12 cellular contexts compared by ENCODE assay signal in genomic region chr9:131103535-131103934, GRCh38.
"Had no signal": no experiment of that assay in that cellular context is flagged by ENCODE, and none has a peak within 500 bp of the region (broad histone marks: within the 10 kb centered on the region; RNA-seq: fewer than 3 reads in every experiment).

No MANE protein-coding gene starts in this region.

- H3K36me3 ChIP-seq: adrenal gland, ascending aorta, brain microvascular endothelial cell, upper lobe of right lung had no signal

- H3K4me1 ChIP-seq: ascending aorta, upper lobe of right lung had no signal

- H3K27ac ChIP-seq: ascending aorta, upper lobe of right lung had no signal

- H3K4me3 ChIP-seq: adrenal gland, ascending aorta, upper lobe of right lung had no signal

- H3K27me3 ChIP-seq: adrenal gland, ascending aorta, upper lobe of right lung had no signal

- H3K9me3 ChIP-seq: adrenal gland, ascending aorta, upper lobe of right lung had no signal

- DNase-seq: activated gamma-delta T cell treated with Interleukin-2 at 50 U/mL for 16 hours; activated T-cell treated with anti-CD3 and anti-CD28 coated beads, Interleukin-2, amount 50 U/mL, for 1 hour; adrenal gland; brain microvascular endothelial cell; dermis blood vessel endothelial cell; effector memory CD4-positive, alpha-beta T cell; foreskin melanocyte; stimulated activated CD4-positive, alpha-beta T cell treated with anti-CD3 and anti-CD28 coated beads, Interleukin-4, amount 100 ng/mL, for 1 hour; stimulated activated naive CD4-positive, alpha-beta T cell; T-helper 9 cell; upper lobe of right lung had no signal
